In the genomic region with DNA sequence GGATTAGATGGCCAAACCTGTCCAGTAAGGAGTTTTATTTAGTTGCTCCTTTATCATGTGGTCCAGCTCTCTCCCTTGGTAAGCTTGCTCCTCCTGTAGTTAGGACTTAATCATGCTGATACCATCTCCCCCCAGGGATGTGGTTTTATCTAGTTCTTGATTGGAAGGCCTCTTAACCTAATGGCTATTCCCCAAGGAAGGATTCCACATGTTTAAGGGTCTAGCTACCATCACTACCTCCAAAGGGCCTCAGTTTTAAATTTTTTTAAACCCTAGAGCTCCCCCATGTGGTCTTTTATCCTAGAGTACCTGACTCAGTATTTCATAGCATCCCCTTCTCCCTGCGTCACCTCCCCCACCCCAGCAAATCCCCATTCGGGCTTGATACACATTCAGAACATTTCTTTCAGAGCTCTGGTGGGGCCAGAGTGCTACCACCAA, we compare ENCODE assay signal across 1 cellular context.
TF ChIP-seq lines count a peak whose summit lies in the region.

No MANE protein-coding gene starts in this region.

TF ChIP-seq in A549, 52 proteins besides CTCF, POLR2A, EP300 and RAD21 (continued from another document):
- TF ChIP-seq FOSL2 (IDR thresholded peaks at IDR 0.05) = no peak
- TF ChIP-seq FOSL2 (CRISPR knock-in tag; IDR thresholded peaks at IDR 0.05) = 0 out of 2 replicates have a peak, but pooled peaks have one; percentile 2
- no peak for TF ChIP-seq CEBPB (IDR thresholded peaks at IDR 0.05)
- no peak for TF ChIP-seq TP53 (CRISPR knock-in tag; IDR thresholded peaks at IDR 0.05)
- TF ChIP-seq FOXS1 (CRISPR knock-in tag; IDR thresholded peaks at IDR 0.05) = no peak
- no peak for TF ChIP-seq KDM5A (IDR thresholded peaks at IDR 0.05)
- no peak for TF ChIP-seq ZSCAN20 (CRISPR knock-in tag; IDR thresholded peaks at IDR 0.05)
